In genomic region chr7:19708397-19709248, GRCh38 we compare ENCODE assay signal across 8 cellular contexts.
DNase-seq lines count a peak whose midpoint lies in the region; ATAC-seq and TF ChIP-seq lines count a peak whose summit lies in the region.

Gene POLR1F, minus strand, starts transcription at chr7:19709037. Its CDS starts 21 bp downstream, at chr7:19709016.

- ATAC-seq in HG03442 (IDR thresholded peaks at IDR 0.05; ENCODE audit: unreplicated experiment), result peak; percentile 98

- no peaks in the 10 kb centered on the region for H3K27me3 ChIP-seq in BLaER1

- peaks cover 42% of the 10 kb centered on the region for H4K20me1 ChIP-seq in BLaER1

- peak within 1 kb of the TSS; percentile 94 for H3K4me2 ChIP-seq in BLaER1

- H3K27ac ChIP-seq in BLaER1, result peak within 1 kb of the TSS; percentile 58

- peak within 1 kb of the TSS; percentile 89 for H3K9ac ChIP-seq in BLaER1

- H3K4me3 ChIP-seq in BLaER1 (peak within 1 kb of the TSS; percentile 94), choroid plexus epithelial cell (ENCODE audit: low read depth, low read length) (peak within 1 kb of the TSS; percentile 96)

- peak; percentile 93 for TF ChIP-seq CTCF in choroid plexus epithelial cell (conservative IDR thresholded peaks at IDR 0.05; ENCODE audit: low read depth, low read length)

- peaks cover 1% of the 10 kb centered on the region; the same call in 1 of the 2 replicates for H3K9me3 ChIP-seq in BLaER1

- DNase-seq in GM19238 (ENCODE audit: insufficient read length, low spot score) (peak; percentile 55), NCI-H510A treated with DMSO at 0.1 percent for 48 hours (lab: John Stamatoyannopoulos, UW) (peak; percentile 95), choroid plexus epithelial cell (ENCODE audit: low read depth) (peak; percentile 97), kidney glomerular epithelial cell (lab: John Stamatoyannopoulos, UW) (peak; percentile 96)
- peak; percentile 84 to 90 for DNase-seq in activated CD4-positive, alpha-beta T cell treated with anti-CD3 and anti-CD28 coated beads for 24 hours (ENCODE audit: low read depth in 2 of 2)
- DNase-seq in stimulated activated CD4-positive, alpha-beta T cell treated with anti-CD3 and anti-CD28 coated beads, Interleukin-1b, Interleukin-23, amount 100 ng/mL, for 1 hour (ENCODE audit: low read depth in 2 of 2), result peak; percentile 81 to 92

- peaks cover 18% of the 10 kb centered on the region for H3K36me3 ChIP-seq in BLaER1

- H3K4me1 ChIP-seq in BLaER1, result peaks cover 31% of the 10 kb centered on the region

Comparison
In these comparisons a context has a peak if more than half of its experiments do, and no peak if none do; other contexts are left out.
1. Peak in every context shown above with its lines: DNase-seq, ATAC-seq, H3K4me3 ChIP-seq and H3K27ac ChIP-seq.